ENCODE assay signal across 20 cellular contexts in the genomic region with DNA sequence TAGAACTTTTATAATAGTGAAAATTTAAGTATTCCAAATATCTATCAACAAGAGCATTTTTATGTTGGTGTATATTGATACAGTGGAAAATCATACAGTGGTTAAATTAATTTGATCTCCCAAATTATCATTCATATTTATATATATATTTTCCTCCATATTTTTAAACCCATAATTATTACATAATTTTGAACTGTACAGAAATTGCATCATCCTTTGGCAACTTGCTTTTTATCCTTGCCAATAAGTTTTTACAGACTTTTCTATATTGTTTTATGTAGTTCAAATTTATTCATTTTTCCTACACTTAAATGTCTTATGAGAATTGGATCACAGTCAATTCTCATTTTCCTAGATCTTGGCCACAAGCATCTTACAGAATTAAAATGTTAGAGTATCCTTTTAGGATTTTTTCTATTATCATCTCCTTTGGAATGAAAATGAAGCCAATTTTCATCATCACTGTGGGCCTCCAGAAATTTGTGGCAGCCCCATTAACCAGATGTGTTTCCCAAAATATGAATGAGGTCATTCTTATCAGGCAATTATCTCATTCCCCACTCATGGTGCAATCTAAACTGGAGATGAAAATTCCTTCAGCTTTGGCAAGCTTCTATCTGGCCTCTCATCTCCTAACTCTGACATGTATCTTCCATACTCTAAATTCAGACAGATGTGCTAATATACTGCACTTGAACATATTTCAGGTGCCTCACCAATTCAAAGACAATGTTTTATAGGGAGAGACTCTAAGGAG.
"Had no signal": no experiment of that assay in that cellular context is flagged by ENCODE, and none has a peak within 500 bp of the region (broad histone marks: within the 10 kb centered on the region; RNA-seq: fewer than 3 reads in every experiment).

No MANE protein-coding gene starts in this region.

- H3K9me3 ChIP-seq: colonic mucosa, esophagus squamous epithelium, sigmoid colon, tibial artery, upper lobe of left lung, vagina had no signal

- H3K4me1 ChIP-seq: colonic mucosa, esophagus squamous epithelium, foreskin keratinocyte, parathyroid adenoma, sigmoid colon, tibial artery, upper lobe of left lung, vagina had no signal

- H3K36me3 ChIP-seq: colonic mucosa, esophagus squamous epithelium, sigmoid colon, tibial artery, upper lobe of left lung, vagina had no signal

- H3K4me3 ChIP-seq: colonic mucosa, esophagus squamous epithelium, sigmoid colon, skin epidermis, tibial artery, upper lobe of left lung, vagina had no signal

- H3K9ac ChIP-seq: parathyroid adenoma had no signal

- H2AFZ ChIP-seq: parathyroid adenoma had no signal

- DNase-seq: colonic mucosa; dermis blood vessel endothelial cell; esophagus squamous epithelium; foreskin keratinocyte; head of caudate nucleus; hippocampal formation; kidney glomerular epithelial cell; mesendoderm; naive thymus-derived CD4-positive, alpha-beta T cell; nephron progenitor cell; sigmoid colon; stimulated activated CD4-positive, alpha-beta T cell treated with anti-CD3 and anti-CD28 coated beads, Interleukin-2, amount 100 ng/mL, for 48 hours; stimulated activated CD8-positive, alpha-beta memory T cell treated with anti-CD3 and anti-CD28 coated beads, Interleukin-4, amount 100 ng/mL, for 48 hours; stimulated activated naive CD8-positive, alpha-beta T cell treated with anti-CD3 and anti-CD28 coated beads, Interleukin-15, Interleukin-2, amounts not matched to agents 100 U/mL and 50 U/mL, for 24 hours; tibial artery had no signal

- H3K27me3 ChIP-seq: colonic mucosa, esophagus squamous epithelium, foreskin keratinocyte, sigmoid colon, tibial artery, upper lobe of left lung, vagina had no signal

- H3K27ac ChIP-seq: colonic mucosa, esophagus squamous epithelium, foreskin keratinocyte, parathyroid adenoma, sigmoid colon, skin epidermis, tibial artery, upper lobe of left lung, vagina had no signal

- ATAC-seq: foreskin keratinocyte; naive thymus-derived CD4-positive, alpha-beta T cell; stimulated activated effector memory CD8-positive, alpha-beta T cell treated with anti-CD3 and anti-CD28 coated beads, Interleukin-12 subunit alpha, Interleukin-12 subunit beta, amount 100 ng/mL, for 72 hours; stimulated activated naive CD8-positive, alpha-beta T cell treated with anti-CD3 and anti-CD28 coated beads, Interleukin-15, Interleukin-2, amounts not matched to agents 100 U/mL and 50 U/mL, for 24 hours had no signal
